11 cellular contexts compared by ENCODE assay signal in genomic region chr3:194296832-194297666, GRCh38. TPM values are rescaled to one million over a fixed set of nuclear protein-coding genes. Genes with fewer than 3 reads are reported as not detected.
A peak's percentile ranks its signal among the peaks of the same experiment; 100 is the strongest.
DNase-seq lines count a peak whose midpoint lies in the region; TF ChIP-seq lines count a peak whose summit lies in the region.
"Had no signal": no experiment of that assay in that cellular context is flagged by ENCODE, and none has a peak within 500 bp of the region (broad histone marks: within the 10 kb centered on the region; RNA-seq: fewer than 3 reads in every experiment).

No MANE protein-coding gene starts in this region.

- peaks cover 25% of the 10 kb centered on the region for H3K4me1 Mint-ChIP-seq in activated T-helper 1 cell treated with anti-CD3 and anti-CD28 coated beads, Interleukin-12 subunit alpha, Interleukin-12 subunit beta, Interleukin-2, Interleukin-4 antibody, amounts not matched to agents 30 ng/mL and 10 ng/mL and 1 ng/mL, durations not matched to agents 14 hours and 24 hours and 36 hours (ENCODE audit: low read depth)

- H3K36me3 ChIP-seq in brain microvascular endothelial cell (replicated peaks) (no peaks in the 10 kb centered on the region), BE2C (no peaks in the 10 kb centered on the region)

- H3K9me3 Mint-ChIP-seq in activated T-helper 1 cell treated with anti-CD3 and anti-CD28 coated beads, Interleukin-12 subunit alpha, Interleukin-12 subunit beta, Interleukin-2, Interleukin-4 antibody, amounts not matched to agents 30 ng/mL and 10 ng/mL and 1 ng/mL, durations not matched to agents 14 hours and 24 hours and 36 hours = peaks cover 4% of the 10 kb centered on the region

- H3K9me3 ChIP-seq in iPS-18c (ENCODE audit: control insufficient read depth, insufficient read depth, low read length) (no peaks in the 10 kb centered on the region), BE2C (no peaks in the 10 kb centered on the region)

- H3K36me3 Mint-ChIP-seq in activated T-helper 1 cell treated with anti-CD3 and anti-CD28 coated beads, Interleukin-12 subunit alpha, Interleukin-12 subunit beta, Interleukin-2, Interleukin-4 antibody, amounts not matched to agents 30 ng/mL and 10 ng/mL and 1 ng/mL, durations not matched to agents 14 hours and 24 hours and 36 hours (ENCODE audit: low read depth) = peaks cover 14% of the 10 kb centered on the region

- H3K27me3 Mint-ChIP-seq in activated T-helper 1 cell treated with anti-CD3 and anti-CD28 coated beads, Interleukin-12 subunit alpha, Interleukin-12 subunit beta, Interleukin-2, Interleukin-4 antibody, amounts not matched to agents 30 ng/mL and 10 ng/mL and 1 ng/mL, durations not matched to agents 14 hours and 24 hours and 36 hours (ENCODE audit: insufficient read depth) = peaks cover 9% of the 10 kb centered on the region

- H3K4me1 ChIP-seq in BE2C = peaks cover 32% of the 10 kb centered on the region

- in situ Hi-C loops in brain microvascular endothelial cell (cut with HindIII; ENCODE audit: low pct_ligation_motif_present, low sequenced_read_pairs) = no loop called here

- peak overlapping the region; percentile 47 for H3K4me3 ChIP-seq in brain microvascular endothelial cell (ENCODE audit: low read depth, low read length)
- H3K4me3 ChIP-seq in iPS-18c (ENCODE audit: insufficient read depth, low read depth, low read length) = peak overlapping the region; percentile 41
- H3K4me3 ChIP-seq in BE2C (ENCODE audit: low read depth, low read length) = no peak overlapping the region

- DNase-seq in ELF-1 (ENCODE audit: low read depth, low spot score) (peak; percentile 95), brain microvascular endothelial cell (no peak), retina (peak; percentile 89), NCI-H2107 treated with DMSO at 0.1 percent for 48 hours (lab: John Stamatoyannopoulos, UW; ENCODE audit: unreplicated experiment) (no peak), NCI-H2029 (lab: John Stamatoyannopoulos, UW) (no peak), BE2C (no peak)
- DNase-seq in activated T-helper 1 cell treated with anti-CD3 and anti-CD28 coated beads, Interleukin-12 subunit alpha, Interleukin-12 subunit beta, Interleukin-2, Interleukin-4 antibody, amounts not matched to agents 30 ng/mL and 10 ng/mL and 1 ng/mL, durations not matched to agents 14 hours and 24 hours and 36 hours (ENCODE audit: low spot score) = no peak
- DNase-seq: activated CD4-positive, CD25-positive, alpha-beta regulatory T cell; NCI-H1694 had no signal

- H3K27ac ChIP-seq in brain microvascular endothelial cell = no peak overlapping the region

- TF ChIP-seq CTCF in brain microvascular endothelial cell (IDR thresholded peaks at IDR 0.05; ENCODE audit: low read depth, low read length, missing control alignments) (peak; percentile 19), BE2C (IDR thresholded peaks at IDR 0.05; ENCODE audit: low read depth, low read length) (no peak)

- H3K4me3 Mint-ChIP-seq in activated T-helper 1 cell treated with anti-CD3 and anti-CD28 coated beads, Interleukin-12 subunit alpha, Interleukin-12 subunit beta, Interleukin-2, Interleukin-4 antibody, amounts not matched to agents 30 ng/mL and 10 ng/mL and 1 ng/mL, durations not matched to agents 14 hours and 24 hours and 36 hours = no peak overlapping the region

- intact Hi-C loops in activated T-helper 1 cell treated with anti-CD3 and anti-CD28 coated beads, Interleukin-12 subunit alpha, Interleukin-12 subunit beta, Interleukin-2, Interleukin-4 antibody, amounts not matched to agents 30 ng/mL and 10 ng/mL and 1 ng/mL, durations not matched to agents 14 hours and 24 hours and 36 hours (cut with micrococcal nuclease) = no loop called here

- H3K27me3 ChIP-seq in brain microvascular endothelial cell (replicated peaks) (peaks cover 10% of the 10 kb centered on the region), BE2C (no peaks in the 10 kb centered on the region)

- no peak overlapping the region for H3K27ac Mint-ChIP-seq in activated T-helper 1 cell treated with anti-CD3 and anti-CD28 coated beads, Interleukin-12 subunit alpha, Interleukin-12 subunit beta, Interleukin-2, Interleukin-4 antibody, amounts not matched to agents 30 ng/mL and 10 ng/mL and 1 ng/mL, durations not matched to agents 14 hours and 24 hours and 36 hours

RNA-seq across cellular contexts. Expression of gene CPN2, which starts 54.1 kb away (rescaled TPM):
- polyA plus RNA-seq in BE2C (2012; ENCODE audit: insufficient read depth, insufficient read length, low read depth) = not detected
- total RNA-seq in activated T-helper 1 cell treated with anti-CD3 and anti-CD28 coated beads, Interleukin-12 subunit alpha, Interleukin-12 subunit beta, Interleukin-2, Interleukin-4 antibody, amounts not matched to agents 30 ng/mL and 10 ng/mL and 1 ng/mL, durations not matched to agents 14 hours and 24 hours and 36 hours = not detected in 2 replicates
- total RNA-seq: dermis microvascular lymphatic vessel endothelial cell had no signal

Comparison
In these comparisons a context has a peak if more than half of its experiments do, and no peak if none do; other contexts are left out.
1. DNase-seq: peak in ELF-1 (single experiment) and retina (single experiment); none in brain microvascular endothelial cell (single experiment), NCI-H2107 treated with DMSO at 0.1 percent for 48 hours (single experiment), NCI-H2029 (single experiment), BE2C (single experiment) and activated T-helper 1 cell treated with anti-CD3 and anti-CD28 coated beads, Interleukin-12 subunit alpha, Interleukin-12 subunit beta, Interleukin-2, Interleukin-4 antibody, amounts not matched to agents 30 ng/mL and 10 ng/mL and 1 ng/mL, durations not matched to agents 14 hours and 24 hours and 36 hours (single experiment).